19 cellular contexts compared by ENCODE assay signal in the genomic region with DNA sequence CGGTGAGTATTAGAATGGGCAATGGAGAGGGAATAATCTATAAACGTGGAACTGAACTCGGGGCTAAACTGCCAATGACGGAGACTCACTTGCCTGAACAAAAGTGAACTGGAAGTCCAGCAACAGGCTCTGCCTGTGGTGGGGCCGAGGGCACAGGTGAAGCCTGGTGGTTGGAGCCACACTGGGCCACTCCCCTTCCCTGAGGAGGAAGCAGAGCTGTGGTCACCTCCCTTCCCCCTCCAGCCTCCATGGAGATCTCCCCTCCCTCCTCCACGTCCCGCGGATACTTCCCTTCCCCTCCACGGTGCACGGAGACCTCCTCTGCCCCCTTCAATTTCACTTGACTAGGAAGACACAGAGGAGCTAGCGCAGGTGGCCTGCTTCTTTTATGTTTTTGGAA.
"Had no signal": no experiment of that assay in that cellular context is flagged by ENCODE, and none has a peak within 500 bp of the region (broad histone marks: within the 10 kb centered on the region; RNA-seq: fewer than 3 reads in every experiment).

No MANE protein-coding gene starts in this region.

- DNase-seq: activated B cell treated with CpG ODN at 0.5 μM for 24 hours; activated CD4-positive, alpha-beta memory T cell treated with anti-CD3 and anti-CD28 coated beads for 36 hours; activated CD4-positive, alpha-beta T cell treated with anti-CD3 and anti-CD28 coated beads for 4 hours; activated naive CD4-positive, alpha-beta T cell treated with Interleukin-2 at 50 U/mL for 16 hours; activated T-cell treated with anti-CD3 and anti-CD28 coated beads, Interleukin-2, amount 50 U/mL, for 1 hour; colonic mucosa; hypothalamus; left ventricle myocardium inferior; stimulated activated CD4-positive, alpha-beta T cell treated with anti-CD3 and anti-CD28 coated beads, Interleukin-2, amount 100 ng/mL, for 24 hours; T-helper 17 cell; uterus had no signal

- ATAC-seq: T-helper 17 cell had no signal

- H3K4me1 ChIP-seq: colonic mucosa, left ventricle myocardium inferior, prostate gland, right atrium auricular region, tibial nerve, uterus had no signal

- H3K9me3 ChIP-seq: colonic mucosa, left ventricle myocardium inferior, prostate gland, right atrium auricular region, tibial nerve, uterus had no signal

- FAIRE-seq: frontal cortex, TTC549 had no signal

- H3K4me3 ChIP-seq: colonic mucosa, left ventricle myocardium inferior, prostate gland, right atrium auricular region, tibial nerve, uterus had no signal

- H3K36me3 ChIP-seq: colonic mucosa, left ventricle myocardium inferior, prostate gland, right atrium auricular region, tibial nerve, uterus had no signal

- H3K9me3 Mint-ChIP-seq: activated B cell treated with CpG ODN at 0.5 μM for 24 hours; activated CD4-positive, alpha-beta memory T cell treated with anti-CD3 and anti-CD28 coated beads for 36 hours; activated T-helper 2 cell treated with anti-CD3 and anti-CD28 coated beads, Interferon-gamma antibody, Interleukin-2, Interleukin-4, amounts not matched to agents 10 μg/mL and 5 μg/mL and 100 μg/mL, durations not matched to agents 14 hours and 24 hours and 36 hours; central memory CD8-positive, alpha-beta T cell; stimulated activated naive CD8-positive, alpha-beta T cell treated with anti-CD3 and anti-CD28 coated beads, Interleukin-15, Interleukin-2, amounts not matched to agents 100 ng/mL and 50 ng/mL, for 24 hours had no signal

- H3K36me3 Mint-ChIP-seq: activated CD4-positive, alpha-beta memory T cell treated with anti-CD3 and anti-CD28 coated beads for 36 hours had no signal

- H3K27ac Mint-ChIP-seq: activated B cell treated with CpG ODN at 0.5 μM for 24 hours; activated CD4-positive, alpha-beta memory T cell treated with anti-CD3 and anti-CD28 coated beads for 36 hours; activated T-helper 2 cell treated with anti-CD3 and anti-CD28 coated beads, Interferon-gamma antibody, Interleukin-2, Interleukin-4, amounts not matched to agents 10 μg/mL and 5 μg/mL and 100 μg/mL, durations not matched to agents 14 hours and 24 hours and 36 hours; stimulated activated naive CD8-positive, alpha-beta T cell treated with anti-CD3 and anti-CD28 coated beads, Interleukin-15, Interleukin-2, amounts not matched to agents 100 ng/mL and 50 ng/mL, for 24 hours; T-helper 17 cell had no signal

- H3K4me1 Mint-ChIP-seq: activated B cell treated with CpG ODN at 0.5 μM for 24 hours; central memory CD8-positive, alpha-beta T cell had no signal

- H3K27ac ChIP-seq: colonic mucosa, left ventricle myocardium inferior, prostate gland, right atrium auricular region, tibial nerve, uterus had no signal

- H3K4me3 Mint-ChIP-seq: activated B cell treated with CpG ODN at 0.5 μM for 24 hours; activated CD4-positive, alpha-beta memory T cell treated with anti-CD3 and anti-CD28 coated beads for 36 hours; central memory CD8-positive, alpha-beta T cell; stimulated activated naive CD8-positive, alpha-beta T cell treated with anti-CD3 and anti-CD28 coated beads, Interleukin-15, Interleukin-2, amounts not matched to agents 100 ng/mL and 50 ng/mL, for 24 hours; T-helper 17 cell had no signal

- H3K27me3 ChIP-seq: colonic mucosa, right atrium auricular region had no signal
